ENCODE assay signal across 1 cellular context in genomic region chr1:38579056-38579455, GRCh38.
TF ChIP-seq lines count a peak whose summit lies in the region.

No MANE protein-coding gene starts in this region.

TF ChIP-seq in K562, 482 proteins besides CTCF, POLR2A, EP300 and RAD21:
- TF ChIP-seq RUNX1 (IDR thresholded peaks at IDR 0.05; ENCODE audit: low read depth): no peak
- no peak for TF ChIP-seq MYNN (IDR thresholded peaks at IDR 0.05)
- no peak for TF ChIP-seq MYNN (CRISPR knock-in tag; IDR thresholded peaks at IDR 0.05)
- TF ChIP-seq ZNF407 (IDR thresholded peaks at IDR 0.05; ENCODE audit: low read depth): no peak
- TF ChIP-seq THRA (IDR thresholded peaks at IDR 0.05): no peak
- TF ChIP-seq PCBP1 (IDR thresholded peaks at IDR 0.05; ENCODE audit: low read depth, low read length, poor library complexity, severe bottlenecking): no peak
- TF ChIP-seq KDM1A (IDR thresholded peaks at IDR 0.05): peak in 1 of 2 experiments; percentile 34; a peak in 1 of 4 replicates
- TF ChIP-seq SMARCA5 (IDR thresholded peaks at IDR 0.05): no peak
- peak; percentile 32; the same call in 1 of the 2 replicates for TF ChIP-seq BCOR (IDR thresholded peaks at IDR 0.05)
- TF ChIP-seq RBM25 (IDR thresholded peaks at IDR 0.05; ENCODE audit: low read depth, low read length, severe bottlenecking): peak; percentile 59
- peak; percentile 74; the same call in 1 of the 2 replicates for TF ChIP-seq ESRRA (IDR thresholded peaks at IDR 0.05; ENCODE audit: borderline replicate concordance, low read depth)
- TF ChIP-seq ADNP (tag; IDR thresholded peaks at IDR 0.05): peak; percentile 65
